ENCODE assay signal across 25 cellular contexts in genomic region chr2:174218773-174219172, GRCh38. TPM values are rescaled to one million over a fixed set of nuclear protein-coding genes. Genes with fewer than 3 reads are reported as not detected.
DNase-seq lines count a peak whose midpoint lies in the region; ATAC-seq, FAIRE-seq and TF ChIP-seq lines count a peak whose summit lies in the region.
"Had no signal": no experiment of that assay in that cellular context is flagged by ENCODE, and none has a peak within 500 bp of the region (broad histone marks: within the 10 kb centered on the region; RNA-seq: fewer than 3 reads in every experiment).

No MANE protein-coding gene starts in this region.

- no peak overlapping the region for H3K4me3 Mint-ChIP-seq in MCF 10A (ENCODE audit: unreplicated experiment)
- H3K4me3 Mint-ChIP-seq: CD14-positive monocyte; CD4-positive, alpha-beta T cell; CD8-positive, alpha-beta memory T cell had no signal

- H3K27ac ChIP-seq in mammary epithelial cell (ENCODE audit: insufficient read depth, low read depth, low read length) (no peak overlapping the region), GM12878 (ENCODE audit: control insufficient read depth, insufficient read depth) (no peak overlapping the region)
- H3K27ac ChIP-seq: A549; BLaER1 treated with 17β-estradiol and CSF1 and Interleukin-3, amounts not matched to agents 10 nM and 100 nM had no signal

- H3K4me3 ChIP-seq in mammary epithelial cell (replicated peaks in 1 of 3; ENCODE audit: insufficient read depth in 1 of 3, low read depth in 2 of 3, low read length in 3 of 3): no peak overlapping the region
- no peak overlapping the region for H3K4me3 ChIP-seq in GM12878
- H3K4me3 ChIP-seq: A549; BLaER1 treated with 17β-estradiol and CSF1 and Interleukin-3, amounts not matched to agents 10 nM and 100 nM had no signal

- SMC1A ChIA-PET in GM12878 (lab: Charles Lee; ENCODE audit: uncharacterized antibody, unreplicated experiment): interaction anchor here (0.9 to 3.1 kb wide), 2 partner anchors 11 to 15 kb away, joined by 4 to 11 read pairs; no protein-coding TSS in a partner anchor

- DNase-seq in MCF 10A (ENCODE audit: unreplicated experiment) (no peak), mammary epithelial cell (no peak), HEK293T (ENCODE audit: extremely low spot score) (no peak), GM12878 (ENCODE audit: low read depth, low spot score) (no peak), SK-N-DZ (ENCODE audit: low spot score) (no peak), ureter (ENCODE audit: low spot score) (no peak)
- DNase-seq: 8988T; ACHN; AML-193; BE2C; CD4-positive, alpha-beta T cell; CD8-positive, alpha-beta memory T cell; DMS 273 treated with DMSO at 0.1 percent for 48 hours; DMS79; EL; GDM1; H7; HCEC 1CT had no signal

- H4K20me1 ChIP-seq in mammary epithelial cell (ENCODE audit: insufficient read depth, low read length) (peaks cover 5% of the 10 kb centered on the region), GM12878 (ENCODE audit: control insufficient read depth, insufficient read depth) (no peaks in the 10 kb centered on the region)

- dilution Hi-C loops in mammary epithelial cell (cut with HindIII; ENCODE audit: low sequenced_read_pairs): no loop called here

- H3K27me3 Mint-ChIP-seq in MCF 10A (ENCODE audit: insufficient read depth, unreplicated experiment): no peaks in the 10 kb centered on the region
- H3K27me3 Mint-ChIP-seq: CD4-positive, alpha-beta T cell; CD8-positive, alpha-beta memory T cell had no signal

- no peaks in the 10 kb centered on the region for H3K9me3 Mint-ChIP-seq in MCF 10A (ENCODE audit: unreplicated experiment)
- H3K9me3 Mint-ChIP-seq: CD4-positive, alpha-beta T cell; CD8-positive, alpha-beta memory T cell had no signal

- H3K4me1 Mint-ChIP-seq in MCF 10A (ENCODE audit: insufficient read depth, unreplicated experiment): no peaks in the 10 kb centered on the region

- H3K79me2 ChIP-seq in mammary epithelial cell (ENCODE audit: insufficient read depth, low read length): peaks cover 88% of the 10 kb centered on the region
- H3K79me2 ChIP-seq in GM12878 (ENCODE audit: control insufficient read depth, insufficient read depth, low read length): peaks cover 8% of the 10 kb centered on the region

- TF ChIP-seq CTCF in MCF 10A (IDR thresholded peaks at IDR 0.05; ENCODE audit: unreplicated experiment) (no peak), mammary epithelial cell (conservative IDR thresholded peaks at IDR 0.05 in 1 of 2, IDR thresholded peaks at IDR 0.05 in 1 of 2; ENCODE audit: extremely low read depth in 1 of 2, insufficient read depth in 1 of 2, low read depth in 1 of 2, low read length in 2 of 2) (no peak), GM12878 (IDR thresholded peaks at IDR 0.05 in 2 of 3, conservative IDR thresholded peaks at IDR 0.05 in 1 of 3; ENCODE audit: control insufficient read depth in 2 of 3, extremely low read depth in 1 of 3, insufficient read depth in 1 of 3, low read depth in 3 of 3, low read length in 3 of 3) (no peak)

- TF ChIP-seq RAD21 in GM12878 (IDR thresholded peaks at IDR 0.05; ENCODE audit: insufficient read depth, low read depth, low read length): no peak

- H3K4me1 ChIP-seq in mammary epithelial cell (ENCODE audit: insufficient read depth, low read length) (no peaks in the 10 kb centered on the region), GM12878 (ENCODE audit: control insufficient read depth, insufficient read depth, low read length) (no peaks in the 10 kb centered on the region)
- H3K4me1 ChIP-seq: A549; BE2C; BLaER1 treated with 17β-estradiol and CSF1 and Interleukin-3, amounts not matched to agents 10 nM and 100 nM had no signal

- POLR2A ChIA-PET in MCF 10A (lab: Yijun Ruan, JAX): interaction anchor here (0.7 to 1.3 kb wide), 4 partner anchors 15 to 389 kb away, joined by 3 to 4 read pairs (median 4); partner anchors contain the start of gene OLA1
- POLR2A ChIA-PET in HEK293T (lab: Yijun Ruan, JAX): interaction anchor here (1.2 kb wide), 1 partner anchor 15 kb away, joined by 4 read pairs; no protein-coding TSS in a partner anchor
- POLR2A ChIA-PET in GM12878 (lab: Charles Lee): interaction anchor here (0.9 kb wide), 1 partner anchor 28 kb away, joined by 7 read pairs; no protein-coding TSS in a partner anchor

- no peaks in the 10 kb centered on the region for H3K27me3 ChIP-seq in mammary epithelial cell (ENCODE audit: insufficient read depth, low read length)
- H3K27me3 ChIP-seq in GM12878 (replicated peaks in 1 of 2; ENCODE audit: control insufficient read depth in 2 of 2, insufficient read depth in 2 of 2, low read length in 1 of 2): no peaks in the 10 kb centered on the region
- H3K27me3 ChIP-seq: BE2C; BLaER1 treated with 17β-estradiol and CSF1 and Interleukin-3, amounts not matched to agents 10 nM and 100 nM had no signal

- H3K36me3 ChIP-seq in mammary epithelial cell (ENCODE audit: insufficient read depth, low read length): peaks cover 10% of the 10 kb centered on the region
- H3K36me3 ChIP-seq in GM12878 (ENCODE audit: control insufficient read depth in 2 of 2, insufficient read depth in 2 of 2, low read length in 1 of 2): peaks cover 0 to 2% of the 10 kb centered on the region in 2 experiments; a peak in 2 of 4 replicates
- H3K36me3 ChIP-seq: BE2C had no signal

- H3K9me3 ChIP-seq in mammary epithelial cell (replicated peaks; ENCODE audit: insufficient read depth, low read length) (no peaks in the 10 kb centered on the region), GM12878 (replicated peaks; ENCODE audit: control insufficient read depth, insufficient read depth, low read length) (no peaks in the 10 kb centered on the region)
- H3K9me3 ChIP-seq: A549; BE2C; BLaER1 treated with 17β-estradiol and CSF1 and Interleukin-3, amounts not matched to agents 10 nM and 100 nM had no signal

- no peak for ATAC-seq in GM12878
- ATAC-seq: A549 had no signal

- RAD21 ChIA-PET in GM12878 (lab: Charles Lee; ENCODE audit: unreplicated experiment): no interaction called here

- TF ChIP-seq POLR2A in GM12878 (IDR thresholded peaks at IDR 0.05; ENCODE audit: low read depth, low read length): no peak

- H3K36me3 Mint-ChIP-seq in MCF 10A (ENCODE audit: insufficient read depth, unreplicated experiment): no peaks in the 10 kb centered on the region

- intact Hi-C loops in MCF 10A (cut with micrococcal nuclease) (no loop called here), mammary epithelial cell (cut with micrococcal nuclease) (no loop called here), GM12878 (cut with micrococcal nuclease; ENCODE audit: unreplicated experiment) (no loop called here)

- no peak for TF ChIP-seq EP300 in GM12878 (IDR thresholded peaks at IDR 0.05; ENCODE audit: borderline replicate concordance in 1 of 2, control insufficient read depth in 1 of 2, low read depth in 2 of 2, low read length in 2 of 2)

- H3K9ac ChIP-seq in mammary epithelial cell (ENCODE audit: insufficient read depth, low read length) (no peak overlapping the region), GM12878 (ENCODE audit: control insufficient read depth, insufficient read depth, low read length) (no peak overlapping the region)
- H3K9ac ChIP-seq: BLaER1 treated with 17β-estradiol and CSF1 and Interleukin-3, amounts not matched to agents 10 nM and 100 nM had no signal

- BruUV-seq in MCF 10A (replicated peaks; lab: Mats Ljungman, UMichigan) (no TSS peak), mammary epithelial cell (replicated peaks; lab: Mats Ljungman, UMichigan) (no TSS peak), GM12878 (replicated peaks; lab: Mats Ljungman, UMichigan) (no TSS peak)

- no peak overlapping the region for H3K4me2 ChIP-seq in mammary epithelial cell (ENCODE audit: insufficient read depth, low read depth, low read length)
- H3K4me2 ChIP-seq in GM12878 (ENCODE audit: control insufficient read depth, insufficient read depth): no peak overlapping the region
- H3K4me2 ChIP-seq: A549; BLaER1 treated with 17β-estradiol and CSF1 and Interleukin-3, amounts not matched to agents 10 nM and 100 nM had no signal

- peak; percentile 38 for FAIRE-seq in GM12878 (lab: Jason Lieb, UNC)
- FAIRE-seq: A549, D721Med, GM12891, GM18507, H1 had no signal

- H2AFZ ChIP-seq in mammary epithelial cell (ENCODE audit: low read depth, low read length) (no peak overlapping the region), GM12878 (ENCODE audit: control insufficient read depth, low read depth, low read length) (no peak overlapping the region)

- CTCF ChIA-PET in MCF 10A (lab: Yijun Ruan, JAX): interaction anchor here (0.7 kb wide), 2 partner anchors 13 to 312 kb away, joined by 3 read pairs; no protein-coding TSS in a partner anchor
- CTCF ChIA-PET in mammary epithelial cell (lab: Charles Lee; ENCODE audit: low non-redundant PET): no interaction called here
- CTCF ChIA-PET in HEK293T (lab: Yijun Ruan, JAX): interaction anchor here (0.9 kb wide), 1 partner anchor 73 kb away, joined by 3 read pairs; no protein-coding TSS in a partner anchor
- CTCF ChIA-PET in GM12878 (lab: Yijun Ruan, JAX): interaction anchor here (0.6 kb wide), 1 partner anchor 30 kb away, joined by 3 read pairs; the partner anchor contains the start of gene OLA1

- 100% methylated on average over 5 of the region's 7 CpGs for WGBS in mammary epithelial cell (ENCODE audit: low coverage, missing lambda C conversion rate)
- 99% methylated on average over 7 of the region's 7 CpGs for WGBS in GM12878 (ENCODE audit: insufficient coverage, insufficient replicate concordance, low lambda C conversion rate, missing lambda C conversion rate)

- peak overlapping the region; percentile 0 for H3K27ac Mint-ChIP-seq in MCF 10A (ENCODE audit: low read depth, unreplicated experiment)
- H3K27ac Mint-ChIP-seq: CD4-positive, alpha-beta T cell; CD8-positive, alpha-beta memory T cell had no signal

- in situ Hi-C loops in mammary epithelial cell (cut with MboI; ENCODE audit: low sequenced_read_pairs in 2 of 2) (no loop called here), GM12878 (cut with MboI) (no loop called here)

RNA-seq across cellular contexts. Expression of gene OLA1, which starts 29.6 kb away (rescaled TPM):
- 169 and 224 TPM in 2 replicates for total RNA-seq in MCF 10A (2022)
- 100 to 1,000 TPM; 104 to 150 TPM for total RNA-seq in mammary epithelial cell
- 94.6 TPM for polyA plus RNA-seq in mammary epithelial cell
- polyA minus RNA-seq in mammary epithelial cell: 88.6 TPM
- 50.7 and 67.3 TPM in 2 replicates for total RNA-seq in GM12878 (2013; cell fraction: nucleolus; rRNA removed)
- total RNA-seq in GM12878 (2014; rRNA removed): 107 and 132 TPM in 2 replicates
- 147 and 154 TPM in 2 replicates for total RNA-seq in GM12878 (2014; rRNA removed; fragmentation: Illumina TruSeq; extraction: Trizol)
- 123 and 124 TPM in 2 replicates for total RNA-seq in GM12878 (2021)
- polyA plus RNA-seq in GM12878 (2011; ENCODE audit: low read depth): 104 TPM
- polyA plus RNA-seq in GM12878 (2011; rRNA removed): 139 and 259 TPM in 2 replicates
- 38.0 and 47.8 TPM in 2 replicates for polyA plus RNA-seq in GM12878 (2011; cell fraction: cytosol; rRNA removed)
- polyA plus RNA-seq in GM12878 (2011; cell fraction: nucleus; rRNA removed): 43.6 and 51.7 TPM in 2 replicates
- 114 and 147 TPM in 2 replicates for polyA plus RNA-seq in GM12878 (2012)
- polyA plus RNA-seq in GM12878 (2014; fragmentation: Illumina TruSeq; extraction: Trizol): 210 and 243 TPM in 2 replicates
- 100 to 1,000 TPM; 131 to 141 TPM for polyA plus RNA-seq in GM12878 (2014; fragmentation: Nextera tagmentation; extraction: Ambion mirVana)
- 144 and 146 TPM in 2 replicates for polyA plus RNA-seq in GM12878 (2014; rRNA removed)
- polyA plus RNA-seq in GM12878 (2016; fragmentation: Nextera tagmentation; extraction: Ambion mirVana): 100 to 1,000 TPM; 218 to 238 TPM
- 66.6 and 109 TPM in 2 replicates for polyA minus RNA-seq in GM12878 (2011; rRNA and poly(A)+ RNA removed)
- 28.3 and 33.8 TPM in 2 replicates for polyA minus RNA-seq in GM12878 (2011; cell fraction: cytosol; rRNA and poly(A)+ RNA removed)
- polyA minus RNA-seq in GM12878 (2011; cell fraction: nucleus; rRNA and poly(A)+ RNA removed): 28.3 and 44.6 TPM in 2 replicates
- polyA plus RNA-seq in SK-N-DZ (2014; cell fraction: cytosol; rRNA removed): 99.4 and 108 TPM in 2 replicates
- 59.4 and 62.6 TPM in 2 replicates for polyA plus RNA-seq in SK-N-DZ (2014; cell fraction: nucleus; rRNA removed)
- 80.9 TPM for total RNA-seq in ureter
